Comparison of ENCODE assay signal across 1 cellular context in genomic region chr10:113128450-113129105, GRCh38.
TF ChIP-seq lines count a peak whose summit lies in the region.

No MANE protein-coding gene starts in this region.

TF ChIP-seq in GM23338, 12 proteins besides CTCF, POLR2A, EP300 and RAD21 (continued from another document):
- no peak for TF ChIP-seq REST (IDR thresholded peaks at IDR 0.05; ENCODE audit: unreplicated experiment)
- no peak for TF ChIP-seq ETS1 (IDR thresholded peaks at IDR 0.05)
- TF ChIP-seq POLR2AphosphoS5 (IDR thresholded peaks at IDR 0.05; ENCODE audit: low read depth) = no peak
